Comparison of ENCODE assay signal across 1 cellular context in genomic region chr15:68311859-68312557, GRCh38.
TF ChIP-seq lines count a peak whose summit lies in the region.

No MANE protein-coding gene starts in this region.

TF ChIP-seq in IMR-90, 13 proteins besides CTCF, POLR2A, EP300 and RAD21:
- TF ChIP-seq MAZ (IDR thresholded peaks at IDR 0.05; ENCODE audit: borderline replicate concordance, low read depth, low read length) = no peak
